18 cellular contexts compared by ENCODE assay signal in genomic region chr16:27522173-27522707, GRCh38.
"Had no signal": no experiment of that assay in that cellular context is flagged by ENCODE, and none has a peak within 500 bp of the region (broad histone marks: within the 10 kb centered on the region; RNA-seq: fewer than 3 reads in every experiment).

No MANE protein-coding gene starts in this region.

- H3K4me1 ChIP-seq: breast epithelium, suprapubic skin had no signal

- H3K27ac Mint-ChIP-seq: activated CD4-positive, alpha-beta memory T cell treated with anti-CD3 and anti-CD28 coated beads for 36 hours; activated naive CD8-positive, alpha-beta T cell treated with anti-CD3 and anti-CD28 coated beads, Interleukin-2, amount 10 ng/mL, durations not matched to agents 7 days and 5 days; stimulated activated naive B cell treated with anti-CD40 and anti-IgM and Interleukin-4, amounts not matched to agents 10 μg/mL and 1 μg/mL and 100 μg/mL, for 72 hours; T-helper 1 cell treated with Interleukin-12 subunit alpha and Interleukin-12 subunit beta and Interleukin-4 antibody, amounts not matched to agents 30 μg/mL and 1 μg/mL, for 36 hours had no signal

- H3K27me3 Mint-ChIP-seq: activated CD4-positive, alpha-beta memory T cell treated with anti-CD3 and anti-CD28 coated beads for 36 hours; activated CD4-positive, alpha-beta T cell treated with anti-CD3 and anti-CD28 coated beads for 36 hours; activated naive CD8-positive, alpha-beta T cell treated with anti-CD3 and anti-CD28 coated beads, Interleukin-2, amount 10 ng/mL, durations not matched to agents 7 days and 5 days; stimulated activated naive B cell treated with anti-CD40 and anti-IgM and Interleukin-4, amounts not matched to agents 10 μg/mL and 1 μg/mL and 100 μg/mL, for 72 hours had no signal

- H3K27ac ChIP-seq: breast epithelium, hepatocyte, suprapubic skin had no signal

- H3K36me3 ChIP-seq: breast epithelium had no signal

- H3K9me3 Mint-ChIP-seq: activated CD4-positive, alpha-beta memory T cell treated with anti-CD3 and anti-CD28 coated beads for 36 hours; activated naive CD8-positive, alpha-beta T cell treated with anti-CD3 and anti-CD28 coated beads, Interleukin-2, amount 10 ng/mL, durations not matched to agents 7 days and 5 days; neural crest cell; stimulated activated naive B cell treated with anti-CD40 and anti-IgM and Interleukin-4, amounts not matched to agents 10 μg/mL and 1 μg/mL and 100 μg/mL, for 72 hours; T-helper 1 cell treated with Interleukin-12 subunit alpha and Interleukin-12 subunit beta and Interleukin-4 antibody, amounts not matched to agents 30 μg/mL and 1 μg/mL, for 36 hours had no signal

- H3K27me3 ChIP-seq: ascending aorta, breast epithelium, hepatocyte, suprapubic skin had no signal

- H3K9me3 ChIP-seq: suprapubic skin had no signal

- ATAC-seq: activated CD4-positive, alpha-beta T cell treated with anti-CD3 and anti-CD28 coated beads for 36 hours; stimulated activated naive B cell treated with anti-CD40 and anti-IgM and Interleukin-4, amounts not matched to agents 10 μg/mL and 1 μg/mL and 100 μg/mL, for 72 hours had no signal

- DNase-seq: activated CD4-positive, alpha-beta memory T cell treated with anti-CD3 and anti-CD28 coated beads for 36 hours; activated CD4-positive, alpha-beta T cell treated with anti-CD3 and anti-CD28 coated beads for 36 hours; activated gamma-delta T cell; activated naive CD8-positive, alpha-beta T cell treated with anti-CD3 and anti-CD28 coated beads, Interleukin-2, amount 10 ng/mL, durations not matched to agents 7 days and 5 days; activated T-cell treated with anti-CD3 and anti-CD28 coated beads, Interleukin-2, amount 50 U/mL, for 48 hours; erythroblast; kidney; SIG-M5; stimulated activated CD4-positive, alpha-beta T cell treated with anti-CD3 and anti-CD28 coated beads, Interleukin-2, amount 100 ng/mL, for 48 hours; stimulated activated naive B cell treated with anti-CD40 and anti-IgM and Interleukin-4, amounts not matched to agents 10 μg/mL and 1 μg/mL and 100 μg/mL, for 72 hours; trophoblast cell; WERI-Rb-1 had no signal

- H3K4me3 ChIP-seq: ascending aorta, breast epithelium, hepatocyte, suprapubic skin had no signal

- H3K4me3 Mint-ChIP-seq: activated CD4-positive, alpha-beta memory T cell treated with anti-CD3 and anti-CD28 coated beads for 36 hours; activated CD4-positive, alpha-beta T cell treated with anti-CD3 and anti-CD28 coated beads for 36 hours; activated naive CD8-positive, alpha-beta T cell treated with anti-CD3 and anti-CD28 coated beads, Interleukin-2, amount 10 ng/mL, durations not matched to agents 7 days and 5 days; neural crest cell; stimulated activated naive B cell treated with anti-CD40 and anti-IgM and Interleukin-4, amounts not matched to agents 10 μg/mL and 1 μg/mL and 100 μg/mL, for 72 hours; T-helper 1 cell treated with Interleukin-12 subunit alpha and Interleukin-12 subunit beta and Interleukin-4 antibody, amounts not matched to agents 30 μg/mL and 1 μg/mL, for 36 hours had no signal

- H3K4me1 Mint-ChIP-seq: activated CD4-positive, alpha-beta T cell treated with anti-CD3 and anti-CD28 coated beads for 36 hours; activated naive CD8-positive, alpha-beta T cell treated with anti-CD3 and anti-CD28 coated beads, Interleukin-2, amount 10 ng/mL, durations not matched to agents 7 days and 5 days; neural crest cell had no signal
